Comparison of ENCODE assay signal across 8 cellular contexts in genomic region chr17:2123467-2124251, GRCh38.
DNase-seq lines count a peak whose midpoint lies in the region; ATAC-seq and TF ChIP-seq lines count a peak whose summit lies in the region.

No MANE protein-coding gene starts in this region.

- H3K27me3 Mint-ChIP-seq in T-cell, result no peaks in the 10 kb centered on the region

- DNase-seq in GM19238 (ENCODE audit: insufficient read length, low spot score), result peak; percentile 17
- peak in 2 of 34 experiments; percentile 4 to 6 for DNase-seq in T-cell
- peak; percentile 54 for DNase-seq in fibroblast of pulmonary artery (ENCODE audit: low read depth)
- no peak for DNase-seq in psoas muscle
- no peak for DNase-seq in SK-N-DZ (ENCODE audit: low spot score)
- DNase-seq in NCI-H82 treated with DMSO at 0.1 percent for 48 hours (lab: John Stamatoyannopoulos, UW; ENCODE audit: unreplicated experiment), result no peak

- intact Hi-C loops in psoas muscle (cut with DNase I), result no loop called here

- no peaks in the 10 kb centered on the region for H3K27me3 ChIP-seq in psoas muscle (ENCODE audit: insufficient read depth in 3 of 3, low read length in 2 of 3)

- H3K36me3 ChIP-seq in psoas muscle (ENCODE audit: insufficient read depth in 1 of 2, low read depth in 1 of 2), result peaks cover 0 to 8% of the 10 kb centered on the region in 2 donors

- H3K27ac ChIP-seq in psoas muscle, result peak overlapping the region; percentile 74

- H3K4me3 Mint-ChIP-seq in T-cell, result peak overlapping the region in 1 of 3 donors; percentile 19

- peak overlapping the region; percentile 56 to 83 for H3K27ac Mint-ChIP-seq in T-cell

- ATAC-seq in T-cell (replicated peaks in 1 of 4) (peak in 2 of 4 experiments; percentile 43 to 56), psoas muscle (peak in 3 of 4 donors; percentile 23 to 50 (median 45)), HG02678 (IDR thresholded peaks at IDR 0.05; ENCODE audit: unreplicated experiment) (no peak), GM18870 (IDR thresholded peaks at IDR 0.05; ENCODE audit: unreplicated experiment) (no peak)

- CTCF ChIA-PET in T-cell (lab: Charles Lee), result interaction anchor here (0.6 to 1.4 kb wide), 3 partner anchors 69 to 505 kb away, joined by 3 read pairs; partner anchors contain the start of gene HIC1 (in 1 of the 2)

- H3K4me3 ChIP-seq in fibroblast of pulmonary artery (replicated peaks; ENCODE audit: low read depth, low read length) (no peak overlapping the region), psoas muscle (peak overlapping the region; percentile 15)

- POLR2A ChIA-PET in T-cell (lab: Charles Lee), result no interaction called here

- H3K9me3 ChIP-seq in psoas muscle, result no peaks in the 10 kb centered on the region

- peaks cover 19 to 26% (median 21%) of the 10 kb centered on the region in 3 donors for H3K4me1 Mint-ChIP-seq in T-cell

- H3K9me3 Mint-ChIP-seq in T-cell, result no peaks in the 10 kb centered on the region

- TF ChIP-seq CTCF in fibroblast of pulmonary artery (IDR thresholded peaks at IDR 0.05; ENCODE audit: low read length, missing control alignments), result no peak
- no peak for TF ChIP-seq CTCF in psoas muscle (IDR thresholded peaks at IDR 0.05)

- peaks cover 25% of the 10 kb centered on the region for H3K4me1 ChIP-seq in psoas muscle

- WGBS in psoas muscle, 3 donors, result 29 to 32% (median 29%) methylated on average over 4 of the region's 4 CpGs

- peaks cover 32% of the 10 kb centered on the region for H3K36me3 Mint-ChIP-seq in T-cell

Comparison
In these comparisons a context has a peak if more than half of its experiments do, and no peak if none do; other contexts are left out.
1. DNase-seq: peak in GM19238 (single experiment) and fibroblast of pulmonary artery (single experiment); none in psoas muscle (0 of 2), SK-N-DZ (single experiment) and NCI-H82 treated with DMSO at 0.1 percent for 48 hours (single experiment).
2. ATAC-seq: peak in psoas muscle (3 of 4); none in HG02678 (single experiment) and GM18870 (single experiment).